1 cellular context compared by ENCODE assay signal in genomic region chr14:55388160-55388559, GRCh38.
TF ChIP-seq lines count a peak whose summit lies in the region.

No MANE protein-coding gene starts in this region.

TF ChIP-seq in GM23338, 12 proteins besides CTCF, POLR2A, EP300 and RAD21 (continued from another document):
- TF ChIP-seq ZNF462 (CRISPR knock-in tag; IDR thresholded peaks at IDR 0.05) (no peak), JUNB (IDR thresholded peaks at IDR 0.05; ENCODE audit: unreplicated experiment) (no peak), EZH2phosphoT487 (IDR thresholded peaks at IDR 0.05; ENCODE audit: unreplicated experiment) (no peak), ZNF114 (CRISPR knock-in tag; IDR thresholded peaks at IDR 0.05) (no peak)
